ENCODE assay signal across 1 cellular context in the genomic region with DNA sequence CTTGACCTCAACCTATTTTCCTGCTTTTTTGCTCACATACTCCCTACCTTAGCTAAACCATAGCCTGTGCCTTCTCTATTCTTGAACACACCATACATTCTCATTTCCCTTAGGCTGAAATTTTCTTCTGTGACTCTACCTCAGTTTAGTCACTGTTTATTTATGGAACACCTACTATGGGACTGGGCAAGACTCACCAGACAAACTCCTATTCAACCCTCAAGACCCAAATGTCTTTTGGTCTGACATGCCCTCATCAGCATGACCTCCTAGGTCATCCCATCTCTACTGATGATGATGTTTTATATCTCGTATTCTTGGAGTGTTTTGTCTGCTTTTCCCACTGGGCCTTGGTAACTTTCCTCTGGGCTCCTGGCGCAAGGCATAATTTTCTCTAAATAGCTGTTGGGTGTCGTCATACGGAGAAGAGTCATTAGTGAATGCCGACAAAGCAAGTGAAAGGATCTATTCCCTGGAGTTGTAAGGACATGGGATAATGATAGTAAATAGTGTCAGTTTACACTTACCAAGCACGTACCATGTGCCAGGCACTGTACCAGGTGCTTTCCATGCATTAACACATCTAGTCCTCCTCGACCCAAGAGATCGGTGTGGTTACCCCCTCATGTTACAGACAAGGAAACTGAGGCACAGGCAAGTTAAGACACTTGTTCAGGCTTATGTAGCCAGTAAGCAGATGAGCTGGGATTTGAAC.
TF ChIP-seq lines count a peak whose summit lies in the region.

No MANE protein-coding gene starts in this region.

TF ChIP-seq in GM12878, 131 proteins besides CTCF, POLR2A, EP300 and RAD21:
- TF ChIP-seq MYC (IDR thresholded peaks at IDR 0.05; ENCODE audit: insufficient read depth, insufficient read length, insufficient replicate concordance, low read length, severe bottlenecking) (no peak), STAT3 (IDR thresholded peaks at IDR 0.05; ENCODE audit: low read depth, low read length) (no peak), GABPA (IDR thresholded peaks at IDR 0.05; ENCODE audit: low read depth) (no peak), RB1 (IDR thresholded peaks at IDR 0.05; ENCODE audit: borderline replicate concordance) (no peak), NR2F1 (conservative IDR thresholded peaks at IDR 0.05) (no peak), SMAD1 (IDR thresholded peaks at IDR 0.05; ENCODE audit: low read depth, partially characterized antibody) (no peak), PML (IDR thresholded peaks at IDR 0.05; ENCODE audit: low read length) (no peak), BMI1 (IDR thresholded peaks at IDR 0.05; ENCODE audit: borderline replicate concordance) (no peak), KDM1A (IDR thresholded peaks at IDR 0.05; ENCODE audit: borderline replicate concordance) (no peak), SREBF1 (IDR thresholded peaks at IDR 0.05; ENCODE audit: low read length) (no peak), RCOR1 (conservative IDR thresholded peaks at IDR 0.05; ENCODE audit: low read depth, low read length) (no peak), TARDBP (IDR thresholded peaks at IDR 0.05; ENCODE audit: borderline replicate concordance) (no peak), FOS (IDR thresholded peaks at IDR 0.05; ENCODE audit: borderline replicate concordance, extremely low read depth, insufficient read length) (no peak), NFYA (IDR thresholded peaks at IDR 0.05; ENCODE audit: borderline replicate concordance, low read depth, low read length) (no peak), IKZF1 (conservative IDR thresholded peaks at IDR 0.05) (no peak), WRNIP1 (IDR thresholded peaks at IDR 0.05; ENCODE audit: borderline replicate concordance, low read depth, low read length) (no peak), STAT1 (conservative IDR thresholded peaks at IDR 0.05) (no peak), MXI1 (IDR thresholded peaks at IDR 0.05; ENCODE audit: low read depth, low read length) (no peak)
